Comparison of ENCODE assay signal across 8 cellular contexts in the genomic region with DNA sequence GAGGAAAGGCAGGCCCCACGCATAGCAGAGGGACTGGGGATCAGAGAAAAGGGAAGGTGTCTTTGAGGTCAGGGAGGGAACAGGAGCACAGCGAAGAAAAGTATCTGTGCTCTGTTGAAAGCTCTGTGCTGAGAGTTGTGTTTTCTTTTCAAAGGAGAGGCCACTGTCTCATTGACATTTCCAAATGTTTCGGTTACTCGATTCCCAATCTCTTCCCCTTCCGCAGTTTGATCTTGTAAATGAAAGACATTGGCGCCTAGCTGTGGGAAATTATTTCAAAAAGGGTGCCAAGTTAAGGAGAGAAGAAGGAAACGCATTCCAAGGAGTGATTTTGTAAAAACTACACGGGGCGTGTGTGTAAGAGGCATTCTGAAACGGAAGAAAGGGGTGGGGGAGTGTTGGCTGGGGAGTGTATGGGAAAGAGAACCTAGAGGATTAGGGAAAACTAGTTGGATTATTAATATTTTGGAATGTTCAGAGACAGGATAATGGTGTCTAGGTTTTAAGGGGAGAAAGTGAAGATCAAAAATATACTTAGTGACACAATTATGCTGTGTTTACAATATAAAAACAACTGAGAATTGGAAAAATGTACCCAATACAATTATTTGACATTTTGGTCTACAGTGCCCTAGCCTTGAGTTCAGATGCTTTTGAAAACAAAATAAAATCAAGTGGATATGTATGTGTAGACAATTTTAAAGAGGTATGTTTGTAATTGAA. TPM values are rescaled to one million over a fixed set of nuclear protein-coding genes. Genes with fewer than 3 reads are reported as not detected.
DNase-seq lines count a peak whose midpoint lies in the region; ATAC-seq and TF ChIP-seq lines count a peak whose summit lies in the region.

No MANE protein-coding gene starts in this region.

- H3K9ac ChIP-seq in adipocyte (ENCODE audit: low read length) (peak overlapping the region; percentile 93), iPS-15b (ENCODE audit: low read depth, low read length) (no peak overlapping the region)

- peak overlapping the region; percentile 91 for H3K4me3 Mint-ChIP-seq in stimulated activated effector memory CD8-positive, alpha-beta T cell treated with anti-CD3 and anti-CD28 coated beads, Interleukin-12 subunit alpha, Interleukin-12 subunit beta, amount 100 ng/mL, for 72 hours

- H3K9me3 Mint-ChIP-seq in stimulated activated effector memory CD8-positive, alpha-beta T cell treated with anti-CD3 and anti-CD28 coated beads, Interleukin-12 subunit alpha, Interleukin-12 subunit beta, amount 100 ng/mL, for 72 hours = no peaks in the 10 kb centered on the region

- H3K9me3 ChIP-seq in adipocyte (ENCODE audit: control insufficient read depth, low read length) = no peaks in the 10 kb centered on the region
- H3K9me3 ChIP-seq in iPS-15b (ENCODE audit: control insufficient read depth, insufficient read depth, low read length) = no peaks in the 10 kb centered on the region

- H3K36me3 Mint-ChIP-seq in stimulated activated effector memory CD8-positive, alpha-beta T cell treated with anti-CD3 and anti-CD28 coated beads, Interleukin-12 subunit alpha, Interleukin-12 subunit beta, amount 100 ng/mL, for 72 hours = peaks cover 7% of the 10 kb centered on the region

- H3K4me3 ChIP-seq in HL-60 (replicated peaks; ENCODE audit: insufficient read depth, low read length) (peak overlapping the region; percentile 66), adipocyte (ENCODE audit: low read length) (peak overlapping the region; percentile 96), iPS-15b (ENCODE audit: low read depth, low read length) (peak overlapping the region; percentile 86)

- H3K4me1 Mint-ChIP-seq in stimulated activated effector memory CD8-positive, alpha-beta T cell treated with anti-CD3 and anti-CD28 coated beads, Interleukin-12 subunit alpha, Interleukin-12 subunit beta, amount 100 ng/mL, for 72 hours = peaks cover 43% of the 10 kb centered on the region

- no peak for TF ChIP-seq CTCF in HL-60 (IDR thresholded peaks at IDR 0.05; ENCODE audit: insufficient read depth, low read length)

- DNase-seq in NOMO-1 treated with DMSO at 0.1 percent for 48 hours (lab: John Stamatoyannopoulos, UW; ENCODE audit: unreplicated experiment) (peak; percentile 31), NOMO-1 treated with dmso at 0.1 percent for 144 hours (lab: John Stamatoyannopoulos, UW; ENCODE audit: unreplicated experiment) (no peak), HL-60 (ENCODE audit: low read depth in 1 of 2, low spot score in 1 of 2) (peak in 1 of 2 experiments; percentile 59), adipocyte (ENCODE audit: low read depth) (peak; percentile 60), occipital lobe (lab: John Stamatoyannopoulos, UW) (no peak), islet precursor cell (no peak)
- no peak for DNase-seq in stimulated activated effector memory CD8-positive, alpha-beta T cell treated with anti-CD3 and anti-CD28 coated beads, Interleukin-12 subunit alpha, Interleukin-12 subunit beta, amount 100 ng/mL, for 72 hours (ENCODE audit: low spot score in 2 of 2)

- H3K4me1 ChIP-seq in adipocyte (ENCODE audit: control insufficient read depth, insufficient read depth, low read length) (peaks cover 30% of the 10 kb centered on the region), iPS-15b (ENCODE audit: control insufficient read depth, insufficient read depth, low read length) (peaks cover 3% of the 10 kb centered on the region)

- no peaks in the 10 kb centered on the region for H3K27me3 ChIP-seq in HL-60 (ENCODE audit: insufficient read depth, poor library complexity, severe bottlenecking)
- no peaks in the 10 kb centered on the region for H3K27me3 ChIP-seq in adipocyte (replicated peaks; ENCODE audit: control insufficient read depth, insufficient read depth, low read length)
- H3K27me3 ChIP-seq in iPS-15b (ENCODE audit: control insufficient read depth, insufficient read depth, low read length) = no peaks in the 10 kb centered on the region

- no peak for ATAC-seq in stimulated activated effector memory CD8-positive, alpha-beta T cell treated with anti-CD3 and anti-CD28 coated beads, Interleukin-12 subunit alpha, Interleukin-12 subunit beta, amount 100 ng/mL, for 72 hours

- H3K36me3 ChIP-seq in adipocyte (ENCODE audit: control insufficient read depth, insufficient read depth, low read length, severe bottlenecking) (no peaks in the 10 kb centered on the region), iPS-15b (ENCODE audit: control insufficient read depth, insufficient read depth, low read length) (no peaks in the 10 kb centered on the region)

- peak overlapping the region; percentile 80 for H3K27ac ChIP-seq in HL-60 (replicated peaks)

- H3K27ac Mint-ChIP-seq in stimulated activated effector memory CD8-positive, alpha-beta T cell treated with anti-CD3 and anti-CD28 coated beads, Interleukin-12 subunit alpha, Interleukin-12 subunit beta, amount 100 ng/mL, for 72 hours = peak overlapping the region; percentile 86

RNA-seq across cellular contexts. Expression of a gene that starts 0.7 kb away (rescaled TPM):
- 102 TPM for total RNA-seq in occipital lobe

RNA-seq across cellular contexts. Expression of a gene that starts 19.9 kb away (rescaled TPM):
- total RNA-seq in occipital lobe = 12.9 TPM

Comparison
In these comparisons a context has a peak if more than half of its experiments do, and no peak if none do; other contexts are left out.
1. DNase-seq: peak in NOMO-1 treated with DMSO at 0.1 percent for 48 hours (single experiment) and adipocyte (single experiment); none in NOMO-1 treated with dmso at 0.1 percent for 144 hours (single experiment), stimulated activated effector memory CD8-positive, alpha-beta T cell treated with anti-CD3 and anti-CD28 coated beads, Interleukin-12 subunit alpha, Interleukin-12 subunit beta, amount 100 ng/mL, for 72 hours (0 of 2), occipital lobe (single experiment) and islet precursor cell (single experiment).
2. Peak in every context shown above with its lines, with median percentiles within 50 percentile points of each other: H3K4me3 ChIP-seq.